In the genomic region with DNA sequence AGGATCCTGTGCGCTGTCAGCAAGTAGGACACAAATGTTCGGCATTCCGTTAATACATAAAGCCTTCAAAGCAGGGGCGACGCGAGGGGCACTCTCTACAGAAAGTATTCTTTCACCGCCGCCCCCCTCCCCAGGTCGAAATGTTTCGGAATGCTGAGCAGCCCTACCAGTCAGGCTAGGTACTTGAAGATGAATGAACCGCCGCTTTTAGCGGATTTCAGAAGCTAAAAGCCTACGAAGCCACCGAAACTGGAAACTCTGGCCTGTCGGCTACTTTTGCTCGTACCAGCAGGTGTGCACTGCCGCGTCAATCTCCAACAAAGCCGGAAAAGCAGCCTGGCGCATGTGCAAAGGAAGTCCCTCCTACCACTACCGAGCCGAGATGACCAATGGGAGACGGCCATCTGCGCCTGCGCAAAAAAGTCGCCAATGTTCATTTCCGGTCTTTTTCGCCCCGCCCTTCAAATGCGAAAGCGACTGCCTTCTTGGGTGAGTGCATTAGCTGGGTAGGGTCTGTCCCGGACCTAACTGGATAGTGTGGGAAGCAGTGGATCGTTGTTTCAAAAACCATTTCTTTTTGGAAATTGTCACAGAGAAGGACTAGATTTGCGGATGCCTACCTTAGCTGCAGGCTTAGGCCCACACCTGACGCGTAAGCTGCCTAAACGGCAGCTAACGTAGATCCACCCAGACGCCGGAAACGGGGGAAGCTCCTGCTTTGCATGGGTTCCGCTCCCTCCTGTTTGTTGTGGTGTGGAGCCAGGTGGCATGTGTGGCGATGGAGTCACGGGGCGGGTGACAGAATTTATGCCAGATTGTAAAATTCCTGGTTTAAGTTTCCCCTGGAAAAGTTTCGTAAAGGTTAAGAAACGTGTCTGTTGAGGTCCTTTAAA, we compare ENCODE assay signal across 8 cellular contexts. TPM values are rescaled to one million over a fixed set of nuclear protein-coding genes. Genes with fewer than 3 reads are reported as not detected.
DNase-seq lines count a peak whose midpoint lies in the region; ATAC-seq, FAIRE-seq and TF ChIP-seq lines count a peak whose summit lies in the region.

WDR5B (minus strand) TSS at position 301 of the 893 bp plus-strand sequence. CDS start 534 bp downstream, outside the sequence.

- H3K9me3 ChIP-seq in OCI-LY3 (ENCODE audit: insufficient read depth, low read length), result no peaks in the 10 kb centered on the region
- no peaks in the 10 kb centered on the region for H3K9me3 ChIP-seq in cardiac muscle cell (ENCODE audit: low read depth)

- peak within 1 kb of the TSS; percentile 92 for H3K4me3 ChIP-seq in OCI-LY3 (ENCODE audit: low read length)
- peak within 1 kb of the TSS; percentile 92 for H3K4me3 ChIP-seq in cardiac muscle cell

- H3K4me3 Mint-ChIP-seq in HFFc6 (peak within 1 kb of the TSS; percentile 93), progenitor cell of endocrine pancreas (ENCODE audit: low read depth) (peak within 1 kb of the TSS; percentile 91)

- H3K27me3 Mint-ChIP-seq in HFFc6 (ENCODE audit: insufficient read depth) (peaks cover 7% of the 10 kb centered on the region), progenitor cell of endocrine pancreas (no peaks in the 10 kb centered on the region)

- H3K4me2 ChIP-seq in OCI-LY3 (ENCODE audit: low read length), result peak within 1 kb of the TSS; percentile 95

- H3K27ac ChIP-seq in OCI-LY3 (ENCODE audit: low read length) (peak within 1 kb of the TSS; percentile 77), cardiac muscle cell (peak within 1 kb of the TSS; percentile 93)

- TF ChIP-seq CTCF in GM10248 (IDR thresholded peaks at IDR 0.05; ENCODE audit: control extremely low read depth, extremely low read depth, low read depth, missing control alignments) (no peak), HFFc6 (IDR thresholded peaks at IDR 0.05) (peak; percentile 11; the same call in 1 of the 2 replicates), OCI-LY3 (IDR thresholded peaks at IDR 0.05; ENCODE audit: low read depth, low read length) (no peak; the same call in 1 of the 2 replicates), cardiac muscle cell (IDR thresholded peaks at IDR 0.05; ENCODE audit: low read depth, low read length) (peak; percentile 3), progenitor cell of endocrine pancreas (IDR thresholded peaks at IDR 0.05; ENCODE audit: unreplicated experiment) (peak; percentile 22)

- peak; percentile 91 to 93 for ATAC-seq in activated naive CD4-positive, alpha-beta T cell treated with anti-CD3 and anti-CD28 coated beads, Interleukin-2, amount 50 U/mL, for 72 hours

- peaks cover 47% of the 10 kb centered on the region for H3K79me2 ChIP-seq in OCI-LY3 (ENCODE audit: low read length)

- peak; percentile 90 for FAIRE-seq in urothelium cell line (lab: Jason Lieb, UNC)

- H2AFZ ChIP-seq in OCI-LY3 (ENCODE audit: low read depth, low read length), result peak within 1 kb of the TSS; percentile 86

- H3K9ac ChIP-seq in OCI-LY3 (ENCODE audit: low read length), result peak within 1 kb of the TSS; percentile 88

- H3K27ac Mint-ChIP-seq in HFFc6 (peak within 1 kb of the TSS; percentile 98), progenitor cell of endocrine pancreas (peak within 1 kb of the TSS; percentile 98)
- H3K27ac Mint-ChIP-seq in activated naive CD4-positive, alpha-beta T cell treated with anti-CD3 and anti-CD28 coated beads, Interleukin-2, amount 50 U/mL, for 72 hours, result peak within 1 kb of the TSS; percentile 96 to 98

- no peaks in the 10 kb centered on the region for H4K20me1 ChIP-seq in OCI-LY3 (ENCODE audit: insufficient read depth, low read length)

- peaks cover 11% of the 10 kb centered on the region for H3K36me3 ChIP-seq in OCI-LY3 (replicated peaks; ENCODE audit: low read depth, low read length)
- H3K36me3 ChIP-seq in cardiac muscle cell, result peaks cover 13% of the 10 kb centered on the region

- H3K4me1 ChIP-seq in OCI-LY3 (ENCODE audit: low read length), result peaks cover 12% of the 10 kb centered on the region
- peaks cover 15% of the 10 kb centered on the region for H3K4me1 ChIP-seq in cardiac muscle cell (ENCODE audit: low read depth)

- peak; percentile 97 for DNase-seq in GM10248 (ENCODE audit: extremely low spot score)
- peak; percentile 97 for DNase-seq in HFFc6
- DNase-seq in activated naive CD4-positive, alpha-beta T cell treated with anti-CD3 and anti-CD28 coated beads, Interleukin-2, amount 50 U/mL, for 72 hours (ENCODE audit: low spot score in 2 of 2), result peak; percentile 97 to 99
- peak; percentile 97 to 98 for DNase-seq in cardiac muscle cell (ENCODE audit: low read depth in 1 of 2, low spot score in 1 of 2)
- peak; percentile 97 for DNase-seq in progenitor cell of endocrine pancreas (ENCODE audit: low spot score, unreplicated experiment)
- peak; percentile 99 for DNase-seq in urothelium cell line (ENCODE audit: low spot score)
- DNase-seq in NCI-H510A (lab: John Stamatoyannopoulos, UW), result no peak

- H3K9me3 Mint-ChIP-seq in HFFc6 (no peaks in the 10 kb centered on the region; the same call in 1 of the 2 replicates), progenitor cell of endocrine pancreas (ENCODE audit: low read depth) (no peaks in the 10 kb centered on the region)
- no peaks in the 10 kb centered on the region for H3K9me3 Mint-ChIP-seq in activated naive CD4-positive, alpha-beta T cell treated with anti-CD3 and anti-CD28 coated beads, Interleukin-2, amount 50 U/mL, for 72 hours

- H3K27me3 ChIP-seq in OCI-LY3 (ENCODE audit: low read depth, low read length) (no peaks in the 10 kb centered on the region), cardiac muscle cell (no peaks in the 10 kb centered on the region)

- peaks cover 27% of the 10 kb centered on the region for H3K36me3 Mint-ChIP-seq in HFFc6 (ENCODE audit: low read depth)
- H3K36me3 Mint-ChIP-seq in activated naive CD4-positive, alpha-beta T cell treated with anti-CD3 and anti-CD28 coated beads, Interleukin-2, amount 50 U/mL, for 72 hours, result peaks cover 25% of the 10 kb centered on the region in 2 donors
- H3K36me3 Mint-ChIP-seq in progenitor cell of endocrine pancreas (ENCODE audit: insufficient read depth), result peaks cover 6% of the 10 kb centered on the region

- CTCF ChIA-PET in GM10248 (lab: Yijun Ruan, JAX), result interaction anchor here (1.0 to 3.0 kb wide), 8 partner anchors 11 to 314 kb away, joined by 3 to 14 read pairs (median 4); partner anchors contain the start of gene FAM162A

- POLR2A ChIA-PET in GM10248 (lab: Yijun Ruan, JAX), result interaction anchor here (0.5 to 1.4 kb wide), 4 partner anchors 32 to 783 kb away, joined by 3 to 5 read pairs (median 4); partner anchors contain the start of gene FAM162A

- peaks cover 31% of the 10 kb centered on the region for H3K4me1 Mint-ChIP-seq in HFFc6 (ENCODE audit: low read depth)
- H3K4me1 Mint-ChIP-seq in progenitor cell of endocrine pancreas (ENCODE audit: low read depth), result peaks cover 18% of the 10 kb centered on the region

RNA-seq across cellular contexts. Expression of gene WDR5B, which starts in this region (rescaled TPM):
- total RNA-seq in HFFc6 (2021; fragmentation: NEBNext Ultra II Directional; extraction: Animal tissue kit (Norgen Biotek cat#: 25700)), result 1 to 10 TPM; 4.6 to 5.8 (median 5.4) TPM
- total RNA-seq in activated naive CD4-positive, alpha-beta T cell treated with anti-CD3 and anti-CD28 coated beads, Interleukin-2, amount 50 U/mL, for 72 hours, result 1 to 10 TPM; 2.3 to 3.1 TPM
- total RNA-seq in cardiac muscle cell (3.1 and 4.9 TPM in 2 replicates), progenitor cell of endocrine pancreas (6.6 and 7.5 TPM in 2 replicates)
- polyA plus RNA-seq in cardiac muscle cell, result 3.9 and 4.2 TPM in 2 replicates

Comparison
In these comparisons a context has a peak if more than half of its experiments do, and no peak if none do; other contexts are left out.
1. CTCF ChIP-seq: peak in HFFc6 (single experiment), cardiac muscle cell (single experiment) and progenitor cell of endocrine pancreas (single experiment); none in GM10248 (single experiment) and OCI-LY3 (single experiment).
2. Peak in every context shown above with its lines, with median percentiles within 50 percentile points of each other: H3K27ac Mint-ChIP-seq.